Comparison of ENCODE assay signal across 1 cellular context in the genomic region with DNA sequence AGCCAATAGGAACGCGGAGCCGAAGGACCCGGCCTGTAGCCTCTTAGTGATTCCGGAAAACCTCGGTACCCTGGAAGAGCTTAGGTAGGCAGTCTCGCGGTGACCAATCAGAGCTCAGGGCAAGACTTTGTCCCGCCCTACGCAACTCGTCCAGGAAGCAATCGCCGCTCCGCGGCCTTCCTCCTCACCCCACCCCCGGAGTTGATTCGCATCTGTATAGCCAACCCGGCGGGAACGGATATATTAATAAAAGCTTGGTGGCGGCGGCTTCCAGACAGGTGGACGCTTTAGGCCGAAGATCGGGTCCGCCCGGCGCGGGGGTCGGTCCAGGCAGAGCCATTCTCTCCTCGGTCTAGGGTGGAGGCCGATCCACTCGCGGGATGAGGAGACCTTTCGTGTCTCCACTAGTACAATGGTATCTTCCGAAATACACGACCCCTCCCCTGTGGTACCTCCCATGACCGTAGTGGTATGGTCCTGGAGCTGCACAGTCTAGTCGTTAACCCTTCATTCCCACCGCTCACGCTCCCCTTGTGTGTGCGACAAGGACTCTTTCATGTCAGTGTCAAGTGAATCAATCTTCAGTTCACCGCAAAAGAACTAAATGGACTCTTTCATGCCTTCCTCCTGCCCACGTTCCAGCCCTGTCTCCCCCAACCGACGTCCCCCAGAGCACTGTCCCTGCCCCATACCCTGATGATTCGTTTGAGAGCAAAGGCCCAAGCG.
A peak's percentile ranks its signal among the peaks of the same experiment; 100 is the strongest.
TF ChIP-seq lines count a peak whose summit lies in the region.

No MANE protein-coding gene starts in this region.

TF ChIP-seq in K562, 482 proteins besides CTCF, POLR2A, EP300 and RAD21 (continued from another document and continues in another):
- TF ChIP-seq ZBTB9 (CRISPR knock-in tag; IDR thresholded peaks at IDR 0.05) (no peak), ADNP (tag; IDR thresholded peaks at IDR 0.05) (no peak; the same call in 1 of the 2 replicates), ZNF175 (CRISPR knock-in tag; IDR thresholded peaks at IDR 0.05; ENCODE audit: low read depth) (no peak), NCOA2 (IDR thresholded peaks at IDR 0.05; ENCODE audit: partially characterized antibody in 2 of 2) (no peak), ELK3 (CRISPR knock-in tag; IDR thresholded peaks at IDR 0.05) (no peak), ZFP36 (IDR thresholded peaks at IDR 0.05; ENCODE audit: low read depth, low read length, partially characterized antibody) (no peak), JUN (IDR thresholded peaks at IDR 0.05; ENCODE audit: borderline replicate concordance, low read depth, low read length) (no peak), JUN (CRISPR knock-in tag; IDR thresholded peaks at IDR 0.05; ENCODE audit: borderline replicate concordance) (no peak), POLR2G (IDR thresholded peaks at IDR 0.05; ENCODE audit: low read depth, low read length) (peak; percentile 84), NFIX (CRISPR knock-in tag; IDR thresholded peaks at IDR 0.05; ENCODE audit: low read depth) (no peak), CLOCK (CRISPR knock-in tag; IDR thresholded peaks at IDR 0.05; ENCODE audit: borderline replicate concordance) (no peak), DEAF1 (CRISPR knock-in tag; IDR thresholded peaks at IDR 0.05) (no peak), NFYB (IDR thresholded peaks at IDR 0.05; ENCODE audit: extremely low read depth, insufficient read length) (peak; percentile 98), MCM2 (IDR thresholded peaks at IDR 0.05; ENCODE audit: low read depth) (no peak), ZNF551 (CRISPR knock-in tag; IDR thresholded peaks at IDR 0.05) (no peak), TCF7L2 (IDR thresholded peaks at IDR 0.05; ENCODE audit: low read depth, low read length) (peak; percentile 84; the same call in 1 of the 2 replicates), KLF13 (tag; IDR thresholded peaks at IDR 0.05; ENCODE audit: borderline replicate concordance, low read depth) (no peak), NR2C2 (CRISPR knock-in tag; IDR thresholded peaks at IDR 0.05) (peak; percentile 94), NR2C2 (tag; IDR thresholded peaks at IDR 0.05) (peak; percentile 99), MAFK (IDR thresholded peaks at IDR 0.05; ENCODE audit: low read length) (peak; percentile 45; the same call in 1 of the 2 replicates), ATF1 (CRISPR knock-in tag; IDR thresholded peaks at IDR 0.05) (no peak), ATF1 (tag; IDR thresholded peaks at IDR 0.05) (peak; percentile 76), PRPF4 (IDR thresholded peaks at IDR 0.05; ENCODE audit: insufficient read depth, low read depth, low read length, poor library complexity, severe bottlenecking) (no peak), ZBTB49 (CRISPR knock-in tag; IDR thresholded peaks at IDR 0.05; ENCODE audit: borderline replicate concordance) (no peak), ZNF143 (CRISPR knock-in tag; IDR thresholded peaks at IDR 0.05) (no peak), TBP (optimal IDR thresholded peaks at IDR 0.05; ENCODE audit: low read depth, low read length) (peak; percentile 66), ZMIZ1 (IDR thresholded peaks at IDR 0.05; ENCODE audit: low read depth in 2 of 2, low read length in 2 of 2) (no peak), ZBTB33 (CRISPR knock-in tag; IDR thresholded peaks at IDR 0.05) (no peak), SP1 (CRISPR knock-in tag; IDR thresholded peaks at IDR 0.05) (no peak)
- TF ChIP-seq, protein P1, sequence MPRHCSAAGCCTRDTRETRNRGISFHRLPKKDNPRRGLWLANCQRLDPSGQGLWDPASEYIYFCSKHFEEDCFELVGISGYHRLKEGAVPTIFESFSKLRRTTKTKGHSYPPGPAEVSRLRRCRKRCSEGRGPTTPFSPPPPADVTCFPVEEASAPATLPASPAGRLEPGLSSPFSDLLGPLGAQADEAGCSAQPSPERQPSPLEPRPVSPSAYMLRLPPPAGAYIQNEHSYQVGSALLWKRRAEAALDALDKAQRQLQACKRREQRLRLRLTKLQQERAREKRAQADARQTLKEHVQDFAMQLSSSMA (CRISPR knock-in tag; IDR thresholded peaks at IDR 0.05), result no peak
- TF ChIP-seq, protein P2, sequence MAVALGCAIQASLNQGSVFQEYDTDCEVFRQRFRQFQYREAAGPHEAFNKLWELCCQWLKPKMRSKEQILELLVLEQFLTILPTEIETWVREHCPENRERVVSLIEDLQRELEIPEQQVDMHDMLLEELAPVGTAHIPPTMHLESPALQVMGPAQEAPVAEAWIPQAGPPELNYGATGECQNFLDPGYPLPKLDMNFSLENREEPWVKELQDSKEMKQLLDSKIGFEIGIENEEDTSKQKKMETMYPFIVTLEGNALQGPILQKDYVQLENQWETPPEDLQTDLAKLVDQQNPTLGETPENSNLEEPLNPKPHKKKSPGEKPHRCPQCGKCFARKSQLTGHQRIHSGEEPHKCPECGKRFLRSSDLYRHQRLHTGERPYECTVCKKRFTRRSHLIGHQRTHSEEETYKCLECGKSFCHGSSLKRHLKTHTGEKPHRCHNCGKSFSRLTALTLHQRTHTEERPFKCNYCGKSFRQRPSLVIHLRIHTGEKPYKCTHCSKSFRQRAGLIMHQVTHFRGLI (CRISPR knock-in tag; IDR thresholded peaks at IDR 0.05), result no peak
- TF ChIP-seq, protein P3, sequence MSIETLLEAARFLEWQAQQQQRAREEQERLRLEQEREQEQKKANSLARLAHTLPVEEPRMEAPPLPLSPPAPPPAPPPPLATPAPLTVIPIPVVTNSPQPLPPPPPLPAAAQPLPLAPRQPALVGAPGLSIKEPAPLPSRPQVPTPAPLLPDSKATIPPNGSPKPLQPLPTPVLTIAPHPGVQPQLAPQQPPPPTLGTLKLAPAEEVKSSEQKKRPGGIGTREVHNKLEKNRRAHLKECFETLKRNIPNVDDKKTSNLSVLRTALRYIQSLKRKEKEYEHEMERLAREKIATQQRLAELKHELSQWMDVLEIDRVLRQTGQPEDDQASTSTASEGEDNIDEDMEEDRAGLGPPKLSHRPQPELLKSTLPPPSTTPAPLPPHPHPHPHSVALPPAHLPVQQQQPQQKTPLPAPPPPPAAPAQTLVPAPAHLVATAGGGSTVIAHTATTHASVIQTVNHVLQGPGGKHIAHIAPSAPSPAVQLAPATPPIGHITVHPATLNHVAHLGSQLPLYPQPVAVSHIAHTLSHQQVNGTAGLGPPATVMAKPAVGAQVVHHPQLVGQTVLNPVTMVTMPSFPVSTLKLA (conservative IDR thresholded peaks at IDR 0.05), result peak in 1 of 2 experiments; percentile 69; a peak in 2 of 4 replicates
- TF ChIP-seq, protein P4, sequence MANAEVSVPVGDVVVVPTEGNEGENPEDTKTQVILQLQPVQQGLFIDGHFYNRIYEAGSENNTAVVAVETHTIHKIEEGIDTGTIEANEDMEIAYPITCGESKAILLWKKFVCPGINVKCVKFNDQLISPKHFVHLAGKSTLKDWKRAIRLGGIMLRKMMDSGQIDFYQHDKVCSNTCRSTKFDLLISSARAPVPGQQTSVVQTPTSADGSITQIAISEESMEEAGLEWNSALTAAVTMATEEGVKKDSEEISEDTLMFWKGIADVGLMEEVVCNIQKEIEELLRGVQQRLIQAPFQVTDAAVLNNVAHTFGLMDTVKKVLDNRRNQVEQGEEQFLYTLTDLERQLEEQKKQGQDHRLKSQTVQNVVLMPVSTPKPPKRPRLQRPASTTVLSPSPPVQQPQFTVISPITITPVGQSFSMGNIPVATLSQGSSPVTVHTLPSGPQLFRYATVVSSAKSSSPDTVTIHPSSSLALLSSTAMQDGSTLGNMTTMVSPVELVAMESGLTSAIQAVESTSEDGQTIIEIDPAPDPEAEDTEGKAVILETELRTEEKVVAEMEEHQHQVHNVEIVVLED (CRISPR knock-in tag; IDR thresholded peaks at IDR 0.05), result peak; percentile 33; the same call in 1 of the 2 replicates
